1 cellular context compared by ENCODE assay signal in the genomic region with DNA sequence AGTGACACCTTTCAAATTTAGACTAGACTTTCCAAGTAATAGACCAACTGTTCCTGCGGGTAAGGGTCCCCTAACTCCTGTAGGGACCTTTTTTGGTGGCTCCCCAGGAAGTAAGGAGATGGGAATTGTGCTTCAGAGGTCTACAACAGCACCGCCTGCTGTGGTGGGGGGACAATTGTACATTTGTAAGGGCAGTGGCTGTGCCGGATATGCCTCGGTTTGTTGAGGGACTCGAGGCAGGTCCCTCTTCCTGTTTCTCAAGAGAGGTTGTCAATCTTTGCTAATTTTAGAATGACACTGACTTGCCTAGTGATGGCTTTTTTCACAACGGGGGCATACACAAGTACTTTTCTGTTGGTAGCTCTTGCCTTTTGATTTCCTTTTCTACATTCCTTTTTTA.
TF ChIP-seq lines count a peak whose summit lies in the region.

No MANE protein-coding gene starts in this region.

TF ChIP-seq in HepG2, 621 proteins besides CTCF, POLR2A, EP300 and RAD21:
- no peak for TF ChIP-seq ZBTB42 (CRISPR knock-in tag; IDR thresholded peaks at IDR 0.05)
- TF ChIP-seq SALL2 (CRISPR knock-in tag; IDR thresholded peaks at IDR 0.05) = no peak
- TF ChIP-seq RARG (CRISPR knock-in tag; IDR thresholded peaks at IDR 0.05; ENCODE audit: low read depth) = no peak
- TF ChIP-seq ERF (CRISPR knock-in tag; IDR thresholded peaks at IDR 0.05) = no peak
- TF ChIP-seq, protein P1, sequence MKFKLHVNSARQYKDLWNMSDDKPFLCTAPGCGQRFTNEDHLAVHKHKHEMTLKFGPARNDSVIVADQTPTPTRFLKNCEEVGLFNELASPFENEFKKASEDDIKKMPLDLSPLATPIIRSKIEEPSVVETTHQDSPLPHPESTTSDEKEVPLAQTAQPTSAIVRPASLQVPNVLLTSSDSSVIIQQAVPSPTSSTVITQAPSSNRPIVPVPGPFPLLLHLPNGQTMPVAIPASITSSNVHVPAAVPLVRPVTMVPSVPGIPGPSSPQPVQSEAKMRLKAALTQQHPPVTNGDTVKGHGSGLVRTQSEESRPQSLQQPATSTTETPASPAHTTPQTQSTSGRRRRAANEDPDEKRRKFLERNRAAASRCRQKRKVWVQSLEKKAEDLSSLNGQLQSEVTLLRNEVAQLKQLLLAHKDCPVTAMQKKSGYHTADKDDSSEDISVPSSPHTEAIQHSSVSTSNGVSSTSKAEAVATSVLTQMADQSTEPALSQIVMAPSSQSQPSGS (CRISPR knock-in tag; IDR thresholded peaks at IDR 0.05) = no peak
- no peak for TF ChIP-seq ZFP36L1 (CRISPR knock-in tag; IDR thresholded peaks at IDR 0.05)
- TF ChIP-seq, protein P2, sequence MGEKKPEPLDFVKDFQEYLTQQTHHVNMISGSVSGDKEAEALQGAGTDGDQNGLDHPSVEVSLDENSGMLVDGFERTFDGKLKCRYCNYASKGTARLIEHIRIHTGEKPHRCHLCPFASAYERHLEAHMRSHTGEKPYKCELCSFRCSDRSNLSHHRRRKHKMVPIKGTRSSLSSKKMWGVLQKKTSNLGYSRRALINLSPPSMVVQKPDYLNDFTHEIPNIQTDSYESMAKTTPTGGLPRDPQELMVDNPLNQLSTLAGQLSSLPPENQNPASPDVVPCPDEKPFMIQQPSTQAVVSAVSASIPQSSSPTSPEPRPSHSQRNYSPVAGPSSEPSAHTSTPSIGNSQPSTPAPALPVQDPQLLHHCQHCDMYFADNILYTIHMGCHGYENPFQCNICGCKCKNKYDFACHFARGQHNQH (CRISPR knock-in tag; IDR thresholded peaks at IDR 0.05) = no peak
- no peak for TF ChIP-seq NR2C2 (CRISPR knock-in tag; IDR thresholded peaks at IDR 0.05; ENCODE audit: borderline replicate concordance)
